Comparison of ENCODE assay signal across 9 cellular contexts in the genomic region with DNA sequence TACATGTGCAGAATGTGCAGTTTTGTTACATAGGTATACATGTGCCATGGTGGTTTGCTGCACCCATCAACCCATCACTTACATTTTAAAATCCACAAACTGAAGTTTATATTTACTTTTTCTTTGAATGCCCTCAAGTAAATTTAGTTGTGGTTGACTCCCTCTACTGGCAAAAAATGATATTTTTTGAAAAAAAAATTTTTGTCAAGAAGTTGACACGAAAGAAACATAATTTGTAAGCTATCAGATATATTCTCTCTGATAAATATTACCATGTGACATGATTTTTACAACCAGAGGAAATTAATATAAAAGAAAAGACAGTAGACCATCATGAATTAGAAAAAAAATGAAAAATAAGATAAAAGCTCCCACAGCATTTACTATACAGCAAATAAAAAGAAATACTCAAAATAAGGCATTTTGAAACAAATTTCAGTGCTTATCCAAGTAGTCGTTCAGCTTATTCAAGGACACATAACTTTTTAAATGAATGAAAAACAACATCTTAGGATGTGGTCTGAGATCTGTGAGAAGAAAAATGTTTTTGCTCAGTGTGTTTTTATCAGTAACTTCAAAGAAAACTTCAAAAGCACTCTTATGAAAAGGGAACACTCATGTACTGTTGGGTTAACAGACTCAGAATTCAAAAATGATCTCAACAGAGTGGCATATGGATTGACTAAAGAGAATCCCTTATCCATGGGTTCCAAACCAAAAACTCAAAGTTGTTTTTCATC. TPM values are rescaled to one million over a fixed set of nuclear protein-coding genes. Genes with fewer than 3 reads are reported as not detected.
DNase-seq lines count a peak whose midpoint lies in the region; ATAC-seq and TF ChIP-seq lines count a peak whose summit lies in the region.
"Had no signal": no experiment of that assay in that cellular context is flagged by ENCODE, and none has a peak within 500 bp of the region (broad histone marks: within the 10 kb centered on the region; RNA-seq: fewer than 3 reads in every experiment).

No MANE protein-coding gene starts in this region.

- peak; percentile 19 for TF ChIP-seq CTCF in coronary artery (IDR thresholded peaks at IDR 0.05)

- H3K4me1 Mint-ChIP-seq in activated naive CD8-positive, alpha-beta T cell treated with anti-CD3 and anti-CD28 coated beads, Interleukin-2, amount 10 ng/mL, durations not matched to agents 7 days and 5 days, result peaks cover 20% of the 10 kb centered on the region
- H3K4me1 Mint-ChIP-seq in activated naive CD8-positive, alpha-beta T cell treated with anti-CD3 and anti-CD28 coated beads for 36 hours, result peaks cover 28% of the 10 kb centered on the region
- H3K4me1 Mint-ChIP-seq in stimulated activated naive CD8-positive, alpha-beta T cell treated with anti-CD3 and anti-CD28 coated beads, Interleukin-15, amount 100 ng/mL, for 72 hours, result peaks cover 32% of the 10 kb centered on the region

- H3K4me3 Mint-ChIP-seq in activated naive CD8-positive, alpha-beta T cell treated with anti-CD3 and anti-CD28 coated beads, Interleukin-2, amount 10 ng/mL, durations not matched to agents 7 days and 5 days, result peak overlapping the region; percentile 65
- H3K4me3 Mint-ChIP-seq in activated naive CD8-positive, alpha-beta T cell treated with anti-CD3 and anti-CD28 coated beads for 36 hours, result no peak overlapping the region
- peak overlapping the region; percentile 47 to 52 for H3K4me3 Mint-ChIP-seq in stimulated activated naive CD8-positive, alpha-beta T cell treated with anti-CD3 and anti-CD28 coated beads, Interleukin-15, amount 100 ng/mL, for 72 hours

- H3K4me3 ChIP-seq in coronary artery, result no peak overlapping the region

- H3K36me3 Mint-ChIP-seq in activated naive CD8-positive, alpha-beta T cell treated with anti-CD3 and anti-CD28 coated beads, Interleukin-2, amount 10 ng/mL, durations not matched to agents 7 days and 5 days, result peaks cover 6% of the 10 kb centered on the region
- no peaks in the 10 kb centered on the region for H3K36me3 Mint-ChIP-seq in activated naive CD8-positive, alpha-beta T cell treated with anti-CD3 and anti-CD28 coated beads for 36 hours

- no peak overlapping the region for H3K27ac ChIP-seq in coronary artery
- H3K27ac ChIP-seq: epithelial cell of prostate had no signal

- H3K9me3 Mint-ChIP-seq in activated naive CD8-positive, alpha-beta T cell treated with anti-CD3 and anti-CD28 coated beads, Interleukin-2, amount 10 ng/mL, durations not matched to agents 7 days and 5 days, result peaks cover 2% of the 10 kb centered on the region
- H3K9me3 Mint-ChIP-seq in activated naive CD8-positive, alpha-beta T cell treated with anti-CD3 and anti-CD28 coated beads for 36 hours, result no peaks in the 10 kb centered on the region
- peaks cover 0 to 8% of the 10 kb centered on the region in 2 donors for H3K9me3 Mint-ChIP-seq in stimulated activated naive CD8-positive, alpha-beta T cell treated with anti-CD3 and anti-CD28 coated beads, Interleukin-15, amount 100 ng/mL, for 72 hours

- peak; percentile 79 for ATAC-seq in activated naive CD8-positive, alpha-beta T cell treated with anti-CD3 and anti-CD28 coated beads, Interleukin-2, amount 10 ng/mL, durations not matched to agents 7 days and 5 days (ENCODE audit: low read depth)
- ATAC-seq in stimulated activated naive CD8-positive, alpha-beta T cell treated with anti-CD3 and anti-CD28 coated beads, Interleukin-15, amount 100 ng/mL, for 72 hours, result no peak
- ATAC-seq in GM19328 (IDR thresholded peaks at IDR 0.05; ENCODE audit: unreplicated experiment) (no peak), left colon (no peak)

- H3K27me3 Mint-ChIP-seq in activated naive CD8-positive, alpha-beta T cell treated with anti-CD3 and anti-CD28 coated beads, Interleukin-2, amount 10 ng/mL, durations not matched to agents 7 days and 5 days, result peaks cover 3% of the 10 kb centered on the region
- H3K27me3 Mint-ChIP-seq in activated naive CD8-positive, alpha-beta T cell treated with anti-CD3 and anti-CD28 coated beads for 36 hours, result no peaks in the 10 kb centered on the region
- H3K27me3 Mint-ChIP-seq in stimulated activated naive CD8-positive, alpha-beta T cell treated with anti-CD3 and anti-CD28 coated beads, Interleukin-15, amount 100 ng/mL, for 72 hours, result no peaks in the 10 kb centered on the region

- no peak for DNase-seq in activated naive CD8-positive, alpha-beta T cell treated with anti-CD3 and anti-CD28 coated beads, Interleukin-2, amount 10 ng/mL, durations not matched to agents 7 days and 5 days
- no peak for DNase-seq in activated naive CD8-positive, alpha-beta T cell treated with anti-CD3 and anti-CD28 coated beads for 36 hours
- DNase-seq in NCI-H1417 treated with DMSO at 0.1 percent for 48 hours (lab: John Stamatoyannopoulos, UW), result peak; percentile 24
- DNase-seq in coronary artery (ENCODE audit: low spot score), result no peak
- DNase-seq in stimulated activated naive CD8-positive, alpha-beta T cell treated with anti-CD3 and anti-CD28 coated beads, Interleukin-15, amount 100 ng/mL, for 72 hours, result no peak
- DNase-seq in HCEC 1CT, result no peak
- DNase-seq in left colon, result no peak

- intact Hi-C loops in left colon (cut with DNase I, micrococcal nuclease), result no loop called here

- POLR2A ChIA-PET in activated naive CD8-positive, alpha-beta T cell treated with anti-CD3 and anti-CD28 coated beads, Interleukin-2, amount 10 ng/mL, durations not matched to agents 7 days and 5 days (lab: Charles Lee), result interaction anchor here (1.1 kb wide), 1 partner anchor 120 kb away, joined by 3 read pairs; no protein-coding TSS in a partner anchor

- peak overlapping the region; percentile 77 for H3K27ac Mint-ChIP-seq in activated naive CD8-positive, alpha-beta T cell treated with anti-CD3 and anti-CD28 coated beads, Interleukin-2, amount 10 ng/mL, durations not matched to agents 7 days and 5 days
- no peak overlapping the region for H3K27ac Mint-ChIP-seq in activated naive CD8-positive, alpha-beta T cell treated with anti-CD3 and anti-CD28 coated beads for 36 hours
- H3K27ac Mint-ChIP-seq in stimulated activated naive CD8-positive, alpha-beta T cell treated with anti-CD3 and anti-CD28 coated beads, Interleukin-15, amount 100 ng/mL, for 72 hours, result peak overlapping the region in 1 of 2 donors; percentile 89

RNA-seq across cellular contexts. Expression of a gene that starts 30.0 kb away (rescaled TPM):
- 1 to 10 TPM in 1 of 2 experiments, under 1 TPM in 1; 0.34 to 1.8 TPM for total RNA-seq in activated naive CD8-positive, alpha-beta T cell treated with anti-CD3 and anti-CD28 coated beads, Interleukin-2, amount 10 ng/mL, durations not matched to agents 7 days and 5 days
- 1 to 10 TPM; 2.2 to 3.4 TPM for total RNA-seq in activated naive CD8-positive, alpha-beta T cell treated with anti-CD3 and anti-CD28 coated beads for 36 hours
- 10 to 100 TPM in 1 of 2 donors, 1 to 10 TPM in 1; 3.5 to 11.4 TPM for total RNA-seq in left colon
